8 cellular contexts compared by ENCODE assay signal in genomic region chr7:18086165-18087030, GRCh38. TPM values are rescaled to one million over a fixed set of nuclear protein-coding genes. Genes with fewer than 3 reads are reported as not detected.
DNase-seq lines count a peak whose midpoint lies in the region; ATAC-seq and TF ChIP-seq lines count a peak whose summit lies in the region.

No MANE protein-coding gene starts in this region.

- no peaks in the 10 kb centered on the region for H3K4me1 ChIP-seq in ACC112 (ENCODE audit: control insufficient read depth, insufficient read depth, low read length, unreplicated experiment)

- H3K36me3 Mint-ChIP-seq in chondrocyte (ENCODE audit: low read depth), result peaks cover 7% of the 10 kb centered on the region
- peaks cover 4% of the 10 kb centered on the region for H3K36me3 Mint-ChIP-seq in stimulated activated naive CD8-positive, alpha-beta T cell treated with anti-CD3 and anti-CD28 coated beads, Interleukin-15, Interleukin-2, amounts not matched to agents 100 ng/mL and 50 ng/mL, for 24 hours (ENCODE audit: low read depth)

- peak overlapping the region; percentile 94 for H2AFZ ChIP-seq in ACC112 (ENCODE audit: low read length, unreplicated experiment)

- peaks cover 12% of the 10 kb centered on the region for H3K9me3 Mint-ChIP-seq in chondrocyte (ENCODE audit: low read depth)
- H3K9me3 Mint-ChIP-seq in stimulated activated naive CD8-positive, alpha-beta T cell treated with anti-CD3 and anti-CD28 coated beads, Interleukin-15, Interleukin-2, amounts not matched to agents 100 ng/mL and 50 ng/mL, for 24 hours, result peaks cover 7% of the 10 kb centered on the region

- peaks cover 3% of the 10 kb centered on the region for H3K27me3 Mint-ChIP-seq in chondrocyte (ENCODE audit: low read depth)
- H3K27me3 Mint-ChIP-seq in stimulated activated naive CD8-positive, alpha-beta T cell treated with anti-CD3 and anti-CD28 coated beads, Interleukin-15, Interleukin-2, amounts not matched to agents 100 ng/mL and 50 ng/mL, for 24 hours, result peaks cover 49% of the 10 kb centered on the region

- TF ChIP-seq CTCF in GM12872 (IDR thresholded peaks at IDR 0.05; ENCODE audit: insufficient read depth, low read depth, low read length) (0 out of 3 replicates have a peak, but pooled peaks have one; percentile 9), chondrocyte (IDR thresholded peaks at IDR 0.05) (peak; percentile 43)

- peaks cover 20% of the 10 kb centered on the region for H3K4me1 Mint-ChIP-seq in chondrocyte (ENCODE audit: low read depth)
- peaks cover 8% of the 10 kb centered on the region for H3K4me1 Mint-ChIP-seq in stimulated activated naive CD8-positive, alpha-beta T cell treated with anti-CD3 and anti-CD28 coated beads, Interleukin-15, Interleukin-2, amounts not matched to agents 100 ng/mL and 50 ng/mL, for 24 hours (ENCODE audit: low read depth)

- peak overlapping the region; percentile 79 for H3K4me3 Mint-ChIP-seq in chondrocyte (ENCODE audit: unreplicated experiment)
- H3K4me3 Mint-ChIP-seq in stimulated activated naive CD8-positive, alpha-beta T cell treated with anti-CD3 and anti-CD28 coated beads, Interleukin-15, Interleukin-2, amounts not matched to agents 100 ng/mL and 50 ng/mL, for 24 hours, result peak overlapping the region; percentile 71

- H3K27ac Mint-ChIP-seq in chondrocyte (ENCODE audit: unreplicated experiment), result no peak overlapping the region
- no peak overlapping the region for H3K27ac Mint-ChIP-seq in stimulated activated naive CD8-positive, alpha-beta T cell treated with anti-CD3 and anti-CD28 coated beads, Interleukin-15, Interleukin-2, amounts not matched to agents 100 ng/mL and 50 ng/mL, for 24 hours

- no peak for ATAC-seq in GM21390 (IDR thresholded peaks at IDR 0.05; ENCODE audit: unreplicated experiment)

- H3K36me3 ChIP-seq in ACC112 (ENCODE audit: insufficient read depth, low read length), result no peaks in the 10 kb centered on the region

- peak overlapping the region; percentile 92 for H3K4me3 ChIP-seq in ACC112 (ENCODE audit: low read depth, low read length)

- DNase-seq in NCI-H226 (peak; percentile 34), chondrocyte (ENCODE audit: low spot score) (peak; percentile 67), left kidney (ENCODE audit: low read depth, low spot score) (peak; percentile 76)
- no peak for DNase-seq in stimulated activated CD4-positive, alpha-beta T cell treated with anti-CD3 and anti-CD28 coated beads, Interleukin-2, amount 100 ng/mL, for 48 hours

- peaks cover 17% of the 10 kb centered on the region; the same call in 1 of the 2 replicates for H3K27me3 ChIP-seq in ACC112 (ENCODE audit: insufficient read depth, low read length)

- no peak overlapping the region for H3K27ac ChIP-seq in ACC112 (ENCODE audit: low read depth, low read length)

- H3K79me2 ChIP-seq in ACC112 (ENCODE audit: control insufficient read depth, insufficient read depth, low read length, unreplicated experiment), result no peaks in the 10 kb centered on the region

RNA-seq across cellular contexts. Expression of gene PRPS1L1, which starts 58.8 kb away (rescaled TPM):
- total RNA-seq in chondrocyte, result not detected in 3 replicates

Comparison
In these comparisons a context has a peak if more than half of its experiments do, and no peak if none do; other contexts are left out.
1. DNase-seq: peak in NCI-H226 (single experiment), chondrocyte (single experiment) and left kidney (single experiment); none in stimulated activated CD4-positive, alpha-beta T cell treated with anti-CD3 and anti-CD28 coated beads, Interleukin-2, amount 100 ng/mL, for 48 hours (0 of 2).